ENCODE assay signal across 10 cellular contexts in the genomic region with DNA sequence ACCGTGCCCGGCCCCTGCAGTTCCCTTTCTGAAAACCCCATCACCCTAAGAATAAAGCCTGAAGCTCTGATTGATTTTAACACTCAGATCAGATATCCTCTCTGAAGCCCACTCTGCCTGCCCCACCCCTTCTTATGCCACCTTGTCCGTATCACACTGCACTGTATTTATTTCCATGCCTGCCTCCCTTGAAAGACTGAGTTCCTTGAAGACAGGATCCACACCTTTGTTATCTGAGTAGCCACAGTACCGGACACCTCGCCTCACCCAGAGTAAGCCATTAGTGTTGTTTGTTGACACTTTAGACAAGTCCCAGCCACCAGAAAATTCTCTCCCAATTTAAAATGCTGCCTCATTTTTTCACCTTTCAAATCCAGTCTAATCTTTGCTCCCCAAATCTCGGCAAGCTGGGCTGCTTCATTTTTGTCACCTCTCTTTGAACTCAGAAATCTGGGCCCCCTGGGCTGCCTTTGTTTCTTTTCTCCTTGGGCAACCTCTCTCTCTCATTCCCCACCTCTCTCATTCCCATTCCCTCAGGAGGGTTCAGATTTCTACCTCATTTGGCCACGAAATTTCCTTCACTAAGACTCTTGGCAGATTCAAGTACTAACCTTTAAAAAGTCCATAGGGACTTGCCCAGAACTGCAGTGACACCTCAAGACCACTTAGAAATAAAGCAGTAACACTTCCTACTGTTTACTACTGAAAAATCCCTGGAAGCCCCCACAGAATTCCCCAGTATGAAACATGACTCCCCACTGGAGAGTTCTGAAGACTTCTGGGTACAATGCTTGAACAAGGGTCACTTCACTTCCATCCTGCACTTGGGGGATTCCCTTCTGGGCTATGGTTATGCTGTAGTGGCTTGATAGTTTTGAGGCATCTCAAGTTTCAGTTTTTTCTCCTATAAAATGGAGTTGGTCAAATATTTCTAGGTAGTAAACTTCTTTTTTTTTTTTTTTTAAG. TPM values are rescaled to one million over a fixed set of nuclear protein-coding genes. Genes with fewer than 3 reads are reported as not detected.
DNase-seq lines count a peak whose midpoint lies in the region; ATAC-seq and TF ChIP-seq lines count a peak whose summit lies in the region.
"Had no signal": no experiment of that assay in that cellular context is flagged by ENCODE, and none has a peak within 500 bp of the region (broad histone marks: within the 10 kb centered on the region; RNA-seq: fewer than 3 reads in every experiment).

No MANE protein-coding gene starts in this region.

- no peaks in the 10 kb centered on the region for H3K27me3 Mint-ChIP-seq in activated T-helper 17 cell treated with anti-CD3 and anti-CD28 coated beads, Interleukin-2, amount 50 U/mL, for 72 hours
- H3K27me3 Mint-ChIP-seq in naive B cell (no peaks in the 10 kb centered on the region), CD14-positive monocyte (ENCODE audit: low read depth in 3 of 3) (peaks cover 0 to 1% (median 0%) of the 10 kb centered on the region in 3 donors)

- H3K4me3 Mint-ChIP-seq in activated T-helper 17 cell treated with anti-CD3 and anti-CD28 coated beads, Interleukin-2, amount 50 U/mL, for 72 hours = no peak overlapping the region
- H3K4me3 Mint-ChIP-seq in naive B cell = peak overlapping the region in 1 of 8 donors; percentile 30
- H3K4me3 Mint-ChIP-seq in CD14-positive monocyte = no peak overlapping the region

- ATAC-seq in HG03095 (IDR thresholded peaks at IDR 0.05; ENCODE audit: unreplicated experiment) (peak; percentile 50), naive B cell (ENCODE audit: low read depth in 2 of 2) (no peak)
- no peak for ATAC-seq in activated T-helper 17 cell treated with anti-CD3 and anti-CD28 coated beads, Interleukin-2, amount 50 U/mL, for 72 hours (replicated peaks)
- ATAC-seq: esophagus mucosa had no signal

- peaks cover 38% of the 10 kb centered on the region for H3K36me3 Mint-ChIP-seq in activated T-helper 17 cell treated with anti-CD3 and anti-CD28 coated beads, Interleukin-2, amount 50 U/mL, for 72 hours (ENCODE audit: low read depth)
- H3K36me3 Mint-ChIP-seq in naive B cell (peaks cover under 1 to 4% of the 10 kb centered on the region in 2 donors), CD14-positive monocyte (peaks cover 0 to 12% of the 10 kb centered on the region in 2 donors)

- H3K4me1 Mint-ChIP-seq in activated T-helper 17 cell treated with anti-CD3 and anti-CD28 coated beads, Interleukin-2, amount 50 U/mL, for 72 hours = peaks cover 27% of the 10 kb centered on the region
- peaks cover 34 to 46% (median 37%) of the 10 kb centered on the region in 3 donors for H3K4me1 Mint-ChIP-seq in naive B cell
- H3K4me1 Mint-ChIP-seq in CD14-positive monocyte = peaks cover 16% of the 10 kb centered on the region

- no peak for TF ChIP-seq CTCF in CD14-positive monocyte (IDR thresholded peaks at IDR 0.05)

- no peaks in the 10 kb centered on the region for H3K9me3 Mint-ChIP-seq in activated T-helper 17 cell treated with anti-CD3 and anti-CD28 coated beads, Interleukin-2, amount 50 U/mL, for 72 hours
- H3K9me3 Mint-ChIP-seq in naive B cell = no peaks in the 10 kb centered on the region
- peaks cover 0 to 1% (median 0%) of the 10 kb centered on the region in 7 donors for H3K9me3 Mint-ChIP-seq in CD14-positive monocyte

- H3K27ac Mint-ChIP-seq in activated T-helper 17 cell treated with anti-CD3 and anti-CD28 coated beads, Interleukin-2, amount 50 U/mL, for 72 hours = peak overlapping the region; percentile 61
- H3K27ac Mint-ChIP-seq in naive B cell (peak overlapping the region in 5 of 6 donors; percentile 6 to 90 (median 81)), CD14-positive monocyte (peak overlapping the region in 2 of 7 donors; percentile 9 to 47)

- intact Hi-C loops in CD14-positive monocyte (cut with micrococcal nuclease) = no loop called here

- H3K27ac ChIP-seq in caudate nucleus (ENCODE audit: low read depth, low read length) = no peak overlapping the region

- DNase-seq in DMS79 treated with DMSO at 0.1 percent for 48 hours (lab: John Stamatoyannopoulos, UW) (peak; percentile 91), naive B cell (no peak), CD14-positive monocyte (ENCODE audit: low spot score) (no peak), caudate nucleus (lab: John Stamatoyannopoulos, UW) (no peak), iPS-NIHi11 (ENCODE audit: low spot score) (no peak), NCI-H2227 treated with DMSO at 0.1 percent for 48 hours (lab: John Stamatoyannopoulos, UW) (no peak)
- DNase-seq: NCI-H446 treated with DMSO at 0.1 percent for 48 hours had no signal

RNA-seq across cellular contexts. Expression of gene PPP1R15B, which starts 8.7 kb away (rescaled TPM):
- total RNA-seq in activated T-helper 17 cell treated with anti-CD3 and anti-CD28 coated beads, Interleukin-2, amount 50 U/mL, for 72 hours = 10 to 100 TPM; 63.9 to 71.6 TPM
- polyA plus RNA-seq in naive B cell (ENCODE audit: low read depth in 6 of 6) = 10 to 100 TPM; 18.5 to 39.0 (median 33.0) TPM
- polyA plus RNA-seq in CD14-positive monocyte = 10 to 100 TPM; 31.1 to 31.8 TPM
